ENCODE assay signal across 7 cellular contexts in the genomic region with DNA sequence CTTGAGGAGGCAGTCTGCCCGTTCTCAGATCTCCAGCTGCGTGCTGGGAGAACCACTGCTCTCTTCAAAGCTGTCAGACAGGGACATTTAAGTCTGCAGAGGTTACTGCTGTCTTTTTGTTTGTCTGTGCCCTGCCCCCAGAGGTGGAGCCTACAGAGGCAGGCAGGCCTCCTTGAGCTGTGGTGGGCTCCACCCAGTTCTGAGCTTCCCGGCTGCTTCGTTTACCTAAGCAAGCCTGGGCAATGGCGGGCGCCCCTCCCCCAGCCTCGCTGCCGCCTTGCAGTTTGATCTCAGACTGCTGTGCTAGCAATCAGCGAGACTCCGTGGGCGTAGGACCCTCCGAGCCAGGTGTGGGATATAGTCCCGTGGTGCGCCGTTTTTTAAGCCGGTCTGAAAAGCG. TPM values are rescaled to one million over a fixed set of nuclear protein-coding genes. Genes with fewer than 3 reads are reported as not detected.
DNase-seq lines count a peak whose midpoint lies in the region; ATAC-seq and TF ChIP-seq lines count a peak whose summit lies in the region.
"Not testable (repeated sequence)": the region's sequence is repeated elsewhere in the genome, so short reads cannot be mapped to it uniquely, and the experiment has no call there.

No MANE protein-coding gene starts in this region.

- TF ChIP-seq CTCF in Calu3 (IDR thresholded peaks at IDR 0.05; ENCODE audit: unreplicated experiment); RWPE2 (IDR thresholded peaks at IDR 0.05; ENCODE audit: poor library complexity, severe bottlenecking); endothelial cell (IDR thresholded peaks at IDR 0.05; ENCODE audit: unreplicated experiment); mesothelial cell of epicardium (IDR thresholded peaks at IDR 0.05; ENCODE audit: unreplicated experiment); osteocyte (IDR thresholded peaks at IDR 0.05); transverse colon (IDR thresholded peaks at IDR 0.05): not testable (repeated sequence)

- H3K4me1 Mint-ChIP-seq in Calu3 (ENCODE audit: low read depth, unreplicated experiment); central memory CD8-positive, alpha-beta T cell; endothelial cell (ENCODE audit: unreplicated experiment); mesothelial cell of epicardium; osteocyte (ENCODE audit: unreplicated experiment): not testable (repeated sequence)

- H3K27me3 Mint-ChIP-seq in Calu3 (ENCODE audit: unreplicated experiment); central memory CD8-positive, alpha-beta T cell; endothelial cell (ENCODE audit: unreplicated experiment); mesothelial cell of epicardium (ENCODE audit: low read depth); osteocyte (ENCODE audit: unreplicated experiment): not testable (repeated sequence)

- DNase-seq in Calu3 = peak; percentile 49
- peak; percentile 72 for DNase-seq in RWPE2 (ENCODE audit: low spot score)
- not testable (repeated sequence) for DNase-seq in central memory CD8-positive, alpha-beta T cell (ENCODE audit: low spot score in 2 of 2); mesothelial cell of epicardium (ENCODE audit: low spot score in 2 of 2, unreplicated experiment in 2 of 2); osteocyte (ENCODE audit: extremely low spot score, unreplicated experiment)
- peak; percentile 8 for DNase-seq in endothelial cell (ENCODE audit: low spot score)
- peak; percentile 55 for DNase-seq in transverse colon

- not testable (repeated sequence) for TF ChIP-seq POLR2A in transverse colon (IDR thresholded peaks at IDR 0.05)

- peak overlapping the region; percentile 75 for H3K27ac ChIP-seq in RWPE2 (ENCODE audit: poor library complexity, severe bottlenecking)
- not testable (repeated sequence) for H3K27ac ChIP-seq in transverse colon

- intact Hi-C loops in Calu3 (cut with micrococcal nuclease; ENCODE audit: unreplicated experiment); transverse colon (cut with DNase I; ENCODE audit: low total_unique reads): not testable (repeated sequence)

- CTCF ChIA-PET in Calu3 (lab: Charles Lee) = not testable (repeated sequence)

- 10% methylated on average over 2 of the region's 17 CpGs; no CpG with 5 or more reads in 1 of the 2 donors for WGBS in transverse colon (ENCODE audit: low coverage in 1 of 2), 2 donors

- not testable (repeated sequence) for H3K4me1 ChIP-seq in RWPE2 (ENCODE audit: insufficient read depth, poor library complexity, severe bottlenecking); transverse colon

- peak overlapping the region; percentile 69 for H3K4me3 Mint-ChIP-seq in Calu3 (ENCODE audit: low read depth, unreplicated experiment)
- H3K4me3 Mint-ChIP-seq in central memory CD8-positive, alpha-beta T cell = peak overlapping the region; percentile 65
- not testable (repeated sequence) for H3K4me3 Mint-ChIP-seq in endothelial cell (ENCODE audit: unreplicated experiment)
- H3K4me3 Mint-ChIP-seq in mesothelial cell of epicardium = peak overlapping the region; percentile 71
- peak overlapping the region; percentile 75 for H3K4me3 Mint-ChIP-seq in osteocyte (ENCODE audit: unreplicated experiment)

- not testable (repeated sequence) for TF ChIP-seq EP300 in transverse colon (IDR thresholded peaks at IDR 0.05; ENCODE audit: low read depth)

- not testable (repeated sequence) for H3K9me3 ChIP-seq in RWPE2 (ENCODE audit: severe bottlenecking); transverse colon

- BruUV-seq in Calu3 (replicated peaks; lab: Mats Ljungman, UMichigan) = not testable (repeated sequence)

- H3K36me3 Mint-ChIP-seq in Calu3 (ENCODE audit: insufficient read depth, unreplicated experiment); central memory CD8-positive, alpha-beta T cell (ENCODE audit: insufficient read depth); endothelial cell (ENCODE audit: low read depth, unreplicated experiment); mesothelial cell of epicardium; osteocyte (ENCODE audit: unreplicated experiment): not testable (repeated sequence)

- not testable (repeated sequence) for H3K27me3 ChIP-seq in RWPE2 (ENCODE audit: insufficient read depth, poor library complexity, severe bottlenecking); transverse colon

- H3K4me3 ChIP-seq in RWPE2 (ENCODE audit: severe bottlenecking) = peak overlapping the region; percentile 27
- H3K4me3 ChIP-seq in transverse colon = not testable (repeated sequence)

- not testable (repeated sequence) for H3K9me3 Mint-ChIP-seq in Calu3 (ENCODE audit: low read depth, unreplicated experiment); central memory CD8-positive, alpha-beta T cell; endothelial cell (ENCODE audit: unreplicated experiment); mesothelial cell of epicardium; osteocyte (ENCODE audit: unreplicated experiment)

- not testable (repeated sequence) for ATAC-seq in RWPE2 (ENCODE audit: low read depth); central memory CD8-positive, alpha-beta T cell (replicated peaks; ENCODE audit: extremely low read depth, poor library complexity, severe bottlenecking)

- in situ Hi-C loops in transverse colon (cut with MboI; ENCODE audit: low pct_ligation_motif_present in 1 of 4, low pct_unique_long_range_greater_than_20kb in 1 of 4, low sequenced_read_pairs in 3 of 4) = not testable (repeated sequence)

- not testable (repeated sequence) for H3K27ac Mint-ChIP-seq in Calu3 (ENCODE audit: unreplicated experiment); central memory CD8-positive, alpha-beta T cell (ENCODE audit: low read depth); endothelial cell (ENCODE audit: unreplicated experiment); mesothelial cell of epicardium; osteocyte (ENCODE audit: unreplicated experiment)

- not testable (repeated sequence) for H3K36me3 ChIP-seq in RWPE2 (ENCODE audit: low read depth); transverse colon

RNA-seq across cellular contexts. Expression of a gene that starts 7.3 kb away (rescaled TPM):
- total RNA-seq in Calu3 (2022) (77.7 and 79.0 TPM in 2 replicates), endothelial cell (ENCODE audit: unreplicated experiment) (79.8 TPM), mesothelial cell of epicardium (135 to 147 TPM (median 143 TPM) in 3 replicates), osteocyte (93.7 and 95.3 TPM in 2 replicates), transverse colon (100 to 1,000 TPM in 3 of 4 donors, 10 to 100 TPM in 1; 78.2 to 428 (median 131) TPM)

RNA-seq across cellular contexts. Expression of a gene that starts 39.6 kb away (rescaled TPM):
- total RNA-seq in Calu3 (2022) (114 and 117 TPM in 2 replicates), endothelial cell (ENCODE audit: unreplicated experiment) (92.9 TPM), mesothelial cell of epicardium (77.8 to 83.7 TPM (median 78.5 TPM) in 3 replicates), osteocyte (97.2 and 100 TPM in 2 replicates), transverse colon (10 to 100 TPM; 18.7 to 74.6 (median 46.6) TPM)
